Comparison of ENCODE assay signal across 16 cellular contexts in genomic region chr10:30324448-30325110, GRCh38. TPM values are rescaled to one million over a fixed set of nuclear protein-coding genes. Genes with fewer than 3 reads are reported as not detected.
DNase-seq lines count a peak whose midpoint lies in the region; ATAC-seq, FAIRE-seq and TF ChIP-seq lines count a peak whose summit lies in the region.
"Had no signal": no experiment of that assay in that cellular context is flagged by ENCODE, and none has a peak within 500 bp of the region (broad histone marks: within the 10 kb centered on the region; RNA-seq: fewer than 3 reads in every experiment).

No MANE protein-coding gene starts in this region.

- no peak overlapping the region for H2AFZ ChIP-seq in PC-3 (ENCODE audit: low read length)
- H2AFZ ChIP-seq in H9 (ENCODE audit: low read length): no peak overlapping the region

- H3K4me1 Mint-ChIP-seq in H9: no peaks in the 10 kb centered on the region

- H3K36me3 ChIP-seq in PC-3 (ENCODE audit: low read depth, low read length) (peaks cover 9% of the 10 kb centered on the region), WERI-Rb-1 (no peaks in the 10 kb centered on the region), mucosa of descending colon (ENCODE audit: low read depth) (no peaks in the 10 kb centered on the region)

- no peak overlapping the region for H2BK5ac ChIP-seq in H9 (ENCODE audit: insufficient read length, low read length)

- no peak overlapping the region for H2BK120ac ChIP-seq in H9 (ENCODE audit: low read depth, low read length, poor library complexity, severe bottlenecking)

- H3K79me2 ChIP-seq in PC-3 (ENCODE audit: low read length) (0 out of 2 replicates have a peak, but pooled peaks cover 1% of the 10 kb centered on the region), H9 (ENCODE audit: insufficient read depth, low read length) (no peaks in the 10 kb centered on the region)

- H2BK15ac ChIP-seq in H9 (ENCODE audit: low read depth, low read length): no peak overlapping the region

- H4K5ac ChIP-seq in H9 (ENCODE audit: insufficient read length, low read depth, low read length): no peak overlapping the region

- H3K4me2 ChIP-seq in PC-3 (ENCODE audit: low read length) (no peak overlapping the region), H9 (ENCODE audit: insufficient read depth, insufficient read length, low read length) (no peak overlapping the region)
- H3K4me2 ChIP-seq: A549 had no signal

- H3K4me3 ChIP-seq in PC-3 (ENCODE audit: low read length) (no peak overlapping the region), choroid plexus epithelial cell (ENCODE audit: low read depth, low read length) (no peak overlapping the region), WERI-Rb-1 (ENCODE audit: low read depth, low read length) (no peak overlapping the region), mucosa of descending colon (no peak overlapping the region)
- H3K4me3 ChIP-seq: A549, GM12878 had no signal

- no peak overlapping the region for H3K27ac Mint-ChIP-seq in H9
- H3K27ac Mint-ChIP-seq: CD8-positive, alpha-beta T cell had no signal

- no peaks in the 10 kb centered on the region for H3K9me3 ChIP-seq in PC-3 (ENCODE audit: low read length)
- H3K9me3 ChIP-seq in WERI-Rb-1 (ENCODE audit: severe bottlenecking): no peaks in the 10 kb centered on the region
- no peaks in the 10 kb centered on the region for H3K9me3 ChIP-seq in mucosa of descending colon
- H3K9me3 ChIP-seq in H9 (ENCODE audit: control insufficient read depth, low read depth, low read length): no peaks in the 10 kb centered on the region
- H3K9me3 ChIP-seq: A549, Caco-2 had no signal

- no TSS peak for BruUV-seq in PC-3 (replicated peaks; lab: Mats Ljungman, UMichigan)

- H3K9ac ChIP-seq in PC-3 (ENCODE audit: low read length): no peak overlapping the region
- H3K9ac ChIP-seq in H9 (ENCODE audit: extremely low read depth, insufficient read length, low read length): no peak overlapping the region

- TF ChIP-seq CTCF in PC-3 (conservative IDR thresholded peaks at IDR 0.05; ENCODE audit: low read depth, low read length) (peak; percentile 17; the same call in 1 of the 2 replicates), choroid plexus epithelial cell (conservative IDR thresholded peaks at IDR 0.05; ENCODE audit: low read depth, low read length) (peak; percentile 22), WERI-Rb-1 (IDR thresholded peaks at IDR 0.05; ENCODE audit: low read depth, low read length) (no peak), mucosa of descending colon (IDR thresholded peaks at IDR 0.05) (no peak), H9 (conservative IDR thresholded peaks at IDR 0.05) (no peak)

- H2BK20ac ChIP-seq in H9 (ENCODE audit: low read depth, low read length, poor library complexity, severe bottlenecking): no peak overlapping the region

- peak; percentile 84 for FAIRE-seq in G401.6 (lab: Jason Lieb, UNC)
- FAIRE-seq: A549, GM12878, GM18507, H54 had no signal

- H3K4me1 ChIP-seq in PC-3 (ENCODE audit: insufficient read depth, low read length) (no peaks in the 10 kb centered on the region), mucosa of descending colon (ENCODE audit: low read depth) (no peaks in the 10 kb centered on the region), H9 (ENCODE audit: insufficient read depth, low read length) (no peaks in the 10 kb centered on the region)
- H3K4me1 ChIP-seq: A549, Caco-2 had no signal

- ATAC-seq in PC-3 (no peak), mucosa of descending colon (no peak)
- ATAC-seq: A549; CD8-positive, alpha-beta T cell; GM12878 had no signal

- H4K20me1 ChIP-seq in PC-3 (ENCODE audit: low read length) (no peaks in the 10 kb centered on the region), H9 (ENCODE audit: control insufficient read depth, insufficient read depth, insufficient read length) (no peaks in the 10 kb centered on the region)

- no peaks in the 10 kb centered on the region for H3K9me3 Mint-ChIP-seq in H9
- H3K9me3 Mint-ChIP-seq: CD14-positive monocyte; CD8-positive, alpha-beta T cell had no signal

- no peaks in the 10 kb centered on the region for H3K9me2 ChIP-seq in PC-3 (replicated peaks; ENCODE audit: low read length)

- no peak overlapping the region for H3T11ph ChIP-seq in H9 (ENCODE audit: low read length)

- POLR2A ChIA-PET in PC-3 (lab: Charles Lee; ENCODE audit: unreplicated experiment): no interaction called here

- H3K36me3 Mint-ChIP-seq in H9 (ENCODE audit: insufficient read depth in 1 of 3, low read depth in 3 of 3): peaks cover 22 to 61% (median 50%) of the 10 kb centered on the region in 3 experiments; a peak in 6 of 7 replicates

- intact Hi-C loops in PC-3 (cut with micrococcal nuclease) (no loop called here), cardiac septum (cut with DNase I) (no loop called here), mucosa of descending colon (cut with DNase I, micrococcal nuclease) (no loop called here)

- no peaks in the 10 kb centered on the region for H3K27me3 Mint-ChIP-seq in H9 (ENCODE audit: low read depth)

- H3K4me3 Mint-ChIP-seq in H9: no peak overlapping the region
- H3K4me3 Mint-ChIP-seq: CD14-positive monocyte; CD8-positive, alpha-beta T cell had no signal

- no peak overlapping the region for H2BK12ac ChIP-seq in H9 (ENCODE audit: insufficient read length, low read depth, low read length)

- peaks cover 2% of the 10 kb centered on the region for H3K79me1 ChIP-seq in H9 (ENCODE audit: insufficient read depth, low read depth, low read length, poor library complexity, severe bottlenecking)

- H3K27me3 ChIP-seq in PC-3 (ENCODE audit: low read length): no peaks in the 10 kb centered on the region
- H3K27me3 ChIP-seq in WERI-Rb-1 (ENCODE audit: insufficient read depth, low read depth, severe bottlenecking): no peaks in the 10 kb centered on the region
- H3K27me3 ChIP-seq in H9 (ENCODE audit: insufficient read depth, low read length): no peaks in the 10 kb centered on the region

- no CpG with 5 or more reads among the region's 11 CpGs for WGBS in H9 (ENCODE audit: extremely low coverage, insufficient read length, low lambda C conversion rate)

- CTCF ChIA-PET in PC-3 (lab: Charles Lee): interaction anchor here (0.6 to 1.0 kb wide), 3 partner anchors 18 to 60 kb away, joined by 3 to 5 read pairs (median 4); no protein-coding TSS in a partner anchor

- H4K91ac ChIP-seq in H9 (ENCODE audit: insufficient read length, low read depth, low read length): no peak overlapping the region

- H3K14ac ChIP-seq in H9 (ENCODE audit: insufficient read depth, low read length): no peak overlapping the region

- no peak overlapping the region for H3K18ac ChIP-seq in H9 (ENCODE audit: insufficient read length, low read depth, low read length)

- no peaks in the 10 kb centered on the region for H3K23me2 ChIP-seq in H9 (ENCODE audit: insufficient read length, low read depth, low read length, poor library complexity, severe bottlenecking)

- H3F3A ChIP-seq in PC-3 (ENCODE audit: low read length, unreplicated experiment): no peaks in the 10 kb centered on the region

- DNase-seq in PC-3: no peak
- peak; percentile 18 for DNase-seq in choroid plexus epithelial cell (ENCODE audit: low read depth)
- DNase-seq in iris pigment epithelial cell (ENCODE audit: low read depth): peak; percentile 4
- DNase-seq in cardiac septum (ENCODE audit: low spot score): no peak
- no peak for DNase-seq in WERI-Rb-1
- no peak for DNase-seq in mucosa of descending colon
- DNase-seq in H9: no peak
- DNase-seq: Caco-2; CD8-positive, alpha-beta T cell; IMR-90 had no signal

- no peak overlapping the region for H3K27ac ChIP-seq in PC-3 (ENCODE audit: low read length)
- H3K27ac ChIP-seq in WERI-Rb-1: no peak overlapping the region
- H3K27ac ChIP-seq in H9 (ENCODE audit: insufficient read length, low read depth, low read length): no peak overlapping the region
- H3K27ac ChIP-seq: A549 had no signal

- H4K8ac ChIP-seq in H9 (replicated peaks; ENCODE audit: insufficient read length, low read depth, low read length): no peak overlapping the region

- H3K4ac ChIP-seq in H9 (ENCODE audit: low read depth, low read length): no peak overlapping the region

- H3K23ac ChIP-seq in H9 (ENCODE audit: insufficient read length, low read depth, low read length): no peak overlapping the region

- H2AK5ac ChIP-seq in H9 (ENCODE audit: insufficient read length, low read length): no peak overlapping the region

- H3K56ac ChIP-seq in H9 (ENCODE audit: insufficient read length, low read depth, low read length): no peak overlapping the region

RNA-seq across cellular contexts. Expression of gene MTPAP, which starts 24.5 kb away (rescaled TPM):
- 7.5 and 15.7 TPM in 2 replicates for total RNA-seq in PC-3 (2014; rRNA removed)
- 22.7 TPM for total RNA-seq in cardiac septum
- total RNA-seq in mucosa of descending colon: 10 to 100 TPM; 24.8 to 33.4 (median 26.4) TPM
- total RNA-seq in H9 (2021): 43.9 and 44.0 TPM in 2 replicates

Comparison
In these comparisons a context has a peak if more than half of its experiments do, and no peak if none do; other contexts are left out.
1. DNase-seq: peak in choroid plexus epithelial cell (single experiment) and iris pigment epithelial cell (single experiment); none in PC-3 (single experiment), cardiac septum (single experiment), WERI-Rb-1 (single experiment), mucosa of descending colon (0 of 3) and H9 (single experiment).
2. CTCF ChIP-seq: peak in PC-3 (single experiment) and choroid plexus epithelial cell (single experiment); none in WERI-Rb-1 (single experiment), mucosa of descending colon (single experiment) and H9 (single experiment).